ENCODE assay signal across 10 cellular contexts in genomic region chr2:203016716-203017115, GRCh38. TPM values are rescaled to one million over a fixed set of nuclear protein-coding genes. Genes with fewer than 3 reads are reported as not detected.
DNase-seq lines count a peak whose midpoint lies in the region; ATAC-seq and TF ChIP-seq lines count a peak whose summit lies in the region.
"Had no signal": no experiment of that assay in that cellular context is flagged by ENCODE, and none has a peak within 500 bp of the region (broad histone marks: within the 10 kb centered on the region; RNA-seq: fewer than 3 reads in every experiment).

No MANE protein-coding gene starts in this region.

- H3K4me1 ChIP-seq in cardiac muscle cell (ENCODE audit: low read depth) (peaks cover 18% of the 10 kb centered on the region), mucosa of rectum (ENCODE audit: control insufficient read depth in 2 of 2, insufficient read depth in 2 of 2, low read length in 2 of 2) (peaks cover 7 to 17% of the 10 kb centered on the region in 2 donors), upper lobe of right lung (peaks cover 17% of the 10 kb centered on the region)

- H3K36me3 ChIP-seq in cardiac muscle cell, result no peaks in the 10 kb centered on the region
- no peaks in the 10 kb centered on the region for H3K36me3 ChIP-seq in mucosa of rectum (ENCODE audit: control insufficient read depth in 2 of 2, insufficient read depth in 2 of 2, low read length in 2 of 2)
- H3K36me3 ChIP-seq in upper lobe of right lung, result no peaks in the 10 kb centered on the region

- H3K27me3 ChIP-seq in cardiac muscle cell, result no peaks in the 10 kb centered on the region
- no peaks in the 10 kb centered on the region for H3K27me3 ChIP-seq in mucosa of rectum (ENCODE audit: control insufficient read depth in 2 of 2, insufficient read depth in 2 of 2, low read length in 2 of 2)
- H3K27me3 ChIP-seq in upper lobe of right lung, result no peaks in the 10 kb centered on the region

- ATAC-seq in left cardiac atrium, result no peak
- ATAC-seq in upper lobe of right lung, result no peak
- no peak for ATAC-seq in HG02642 (IDR thresholded peaks at IDR 0.05; ENCODE audit: poor library complexity, unreplicated experiment)

- intact Hi-C loops in left cardiac atrium (cut with DNase I), result no loop called here
- intact Hi-C loops in upper lobe of right lung (cut with DNase I), result no loop called here

- DNase-seq in cardiac muscle cell (ENCODE audit: low read depth in 1 of 2, low spot score in 1 of 2), result no peak
- DNase-seq in left cardiac atrium, result no peak
- DNase-seq in caudate nucleus (lab: John Stamatoyannopoulos, UW), result no peak
- DNase-seq in upper lobe of right lung, result no peak
- no peak for DNase-seq in NCI-H1436 treated with DMSO at 0.1 percent for 48 hours (lab: John Stamatoyannopoulos, UW)
- no peak for DNase-seq in KBM-7
- DNase-seq: activated B cell treated with CpG ODN at 0.5 μM for 24 hours, NCI-H2081 had no signal

- in situ Hi-C loops in KBM-7 (cut with MboI; ENCODE audit: low pct_unique_long_range_greater_than_20kb, low sequenced_read_pairs), result no loop called here

- peak overlapping the region; percentile 56 to 63 for H3K9ac ChIP-seq in mucosa of rectum (ENCODE audit: low read depth in 1 of 2, low read length in 2 of 2)

- TF ChIP-seq CTCF in cardiac muscle cell (IDR thresholded peaks at IDR 0.05; ENCODE audit: low read depth, low read length) (no peak), upper lobe of right lung (IDR thresholded peaks at IDR 0.05) (no peak)

- H3K9me3 ChIP-seq in cardiac muscle cell (ENCODE audit: low read depth) (no peaks in the 10 kb centered on the region), mucosa of rectum (ENCODE audit: control insufficient read depth in 2 of 2, low read length in 2 of 2) (no peaks in the 10 kb centered on the region), upper lobe of right lung (no peaks in the 10 kb centered on the region)

- H3K4me3 ChIP-seq in cardiac muscle cell (peak overlapping the region; percentile 30), mucosa of rectum (ENCODE audit: low read length in 2 of 2) (peak overlapping the region; percentile 89 to 98), upper lobe of right lung (peak overlapping the region; percentile 88)

- H3K27ac ChIP-seq in cardiac muscle cell (no peak overlapping the region), caudate nucleus (ENCODE audit: low read depth, low read length) (peak overlapping the region; percentile 59), mucosa of rectum (ENCODE audit: low read depth in 2 of 2, low read length in 2 of 2) (peak overlapping the region in 1 of 2 donors; percentile 55), upper lobe of right lung (peak overlapping the region; percentile 95)

RNA-seq across cellular contexts. Expression of gene NBEAL1, which starts 2.0 kb away (rescaled TPM):
- total RNA-seq in cardiac muscle cell (9.4 and 16.0 TPM in 2 replicates), left cardiac atrium (10 to 100 TPM; 19.8 to 21.1 TPM), upper lobe of right lung (73.4 TPM)
- polyA plus RNA-seq in cardiac muscle cell, result 12.0 and 13.7 TPM in 2 replicates

Comparison
In these comparisons a context has a peak if more than half of its experiments do, and no peak if none do; other contexts are left out.
1. H3K4me3 ChIP-seq: peak in every context shown above with its lines; median percentile 94 in mucosa of rectum; 88 in upper lobe of right lung; 30 in cardiac muscle cell.